1 cellular context compared by ENCODE assay signal in the genomic region with DNA sequence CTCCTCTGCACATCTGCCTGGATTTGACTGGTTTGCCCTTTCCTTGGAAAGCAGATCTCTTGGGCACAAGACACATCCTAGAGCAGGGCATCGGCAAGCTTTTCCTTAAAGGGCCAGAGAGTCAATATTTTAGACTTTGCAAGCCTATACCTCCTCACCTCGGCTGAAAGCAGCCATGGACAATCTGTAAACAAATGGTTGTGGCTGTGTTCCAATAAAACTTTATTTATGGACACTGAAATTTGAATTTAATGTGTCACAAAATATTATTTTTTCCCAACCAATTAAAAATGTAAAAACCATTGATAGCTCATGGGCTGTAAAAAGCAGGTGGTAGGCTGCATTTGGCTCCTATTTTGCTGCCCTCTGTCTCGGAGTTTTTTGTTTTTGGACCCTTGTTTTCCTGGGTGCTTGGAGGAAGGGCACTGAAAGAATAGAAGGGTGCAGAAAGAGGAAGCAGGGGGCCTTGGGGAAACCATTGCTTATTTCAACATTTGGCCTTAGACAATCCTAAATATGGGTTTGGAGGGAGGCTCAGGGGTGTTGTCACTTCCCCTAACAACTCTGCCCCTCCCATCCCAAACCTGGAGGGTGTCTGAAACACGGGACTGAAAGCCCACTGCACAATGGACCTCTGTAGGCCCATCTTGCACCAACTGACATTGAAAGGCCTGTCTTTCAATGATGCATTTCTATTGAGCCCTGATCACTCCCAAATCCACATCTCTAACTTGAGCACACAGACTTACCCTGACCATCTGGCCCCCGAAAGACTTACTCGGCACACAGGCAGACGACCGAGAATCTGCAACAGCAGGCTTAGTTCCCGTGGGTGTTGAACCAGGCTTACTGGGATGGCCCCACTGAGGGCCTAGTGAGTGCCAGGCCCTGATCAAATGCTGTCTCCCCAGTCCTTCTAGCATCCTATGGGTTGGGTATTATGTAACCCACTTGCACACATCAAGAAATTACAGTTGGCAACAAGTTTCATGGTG.
A peak's percentile ranks its signal among the peaks of the same experiment; 100 is the strongest.
TF ChIP-seq lines count a peak whose summit lies in the region.

No MANE protein-coding gene starts in this region.

TF ChIP-seq in K562, 482 proteins besides CTCF, POLR2A, EP300 and RAD21:
- no peak for TF ChIP-seq ESRRA (IDR thresholded peaks at IDR 0.05; ENCODE audit: borderline replicate concordance, low read depth)
- TF ChIP-seq ZNF551 (CRISPR knock-in tag; IDR thresholded peaks at IDR 0.05), result no peak
- peak; percentile 92 for TF ChIP-seq ZBTB40 (IDR thresholded peaks at IDR 0.05)
- peak; percentile 80 for TF ChIP-seq ZBTB40 (CRISPR knock-in tag; IDR thresholded peaks at IDR 0.05)
- no peak for TF ChIP-seq ZNF778 (CRISPR knock-in tag; IDR thresholded peaks at IDR 0.05)
